Comparison of ENCODE assay signal across 11 cellular contexts in the genomic region with DNA sequence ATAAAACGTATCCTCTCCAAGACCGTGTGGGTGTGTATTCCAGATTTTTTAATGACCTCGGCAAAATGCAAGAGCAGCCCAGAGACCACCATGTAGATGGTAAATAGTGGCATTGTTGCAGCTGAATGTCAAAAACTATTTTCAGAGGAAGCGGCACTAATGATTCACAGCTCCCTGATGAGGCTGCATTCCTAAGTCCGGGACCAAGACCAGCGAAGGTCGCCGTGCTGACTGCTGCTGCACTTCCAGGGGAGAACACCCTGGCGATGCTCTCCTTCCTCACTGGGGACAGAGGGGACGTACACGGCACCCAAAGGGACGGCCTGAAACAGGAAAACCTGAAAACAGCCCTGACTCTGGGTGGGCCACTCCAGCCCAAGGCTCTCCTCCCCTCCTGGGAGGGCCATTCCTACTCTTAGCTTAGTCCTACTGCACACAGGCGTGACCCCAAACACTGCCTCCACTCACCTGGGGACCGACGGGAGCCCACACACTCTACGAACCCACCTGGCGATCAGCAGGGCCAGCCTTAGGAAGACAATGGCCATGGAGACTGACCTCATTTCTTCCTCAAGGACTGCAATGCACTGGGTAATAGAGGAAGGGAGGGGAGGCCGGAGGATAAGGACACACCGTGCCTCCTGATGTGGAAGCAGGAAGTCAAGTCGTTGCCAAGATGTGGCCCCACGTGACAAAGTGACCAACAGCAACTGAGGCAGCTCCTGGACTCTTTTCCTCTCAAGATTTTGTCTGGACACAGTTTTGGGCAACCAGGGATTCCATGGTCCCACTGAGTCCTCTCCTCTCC.
DNase-seq lines count a peak whose midpoint lies in the region; ATAC-seq and TF ChIP-seq lines count a peak whose summit lies in the region.
"Had no signal": no experiment of that assay in that cellular context is flagged by ENCODE, and none has a peak within 500 bp of the region (broad histone marks: within the 10 kb centered on the region; RNA-seq: fewer than 3 reads in every experiment).

No MANE protein-coding gene starts in this region.

- H4K20me1 ChIP-seq in smooth muscle cell (ENCODE audit: low read depth): peaks cover 99% of the 10 kb centered on the region

- peaks cover 94% of the 10 kb centered on the region for H3K79me2 ChIP-seq in smooth muscle cell (ENCODE audit: low read depth)

- peak overlapping the region; percentile 1 for H3K4me2 ChIP-seq in smooth muscle cell

- no peaks in the 10 kb centered on the region for H3K9me3 ChIP-seq in adipocyte (ENCODE audit: control insufficient read depth, low read length)
- no peaks in the 10 kb centered on the region for H3K9me3 ChIP-seq in smooth muscle cell (replicated peaks; ENCODE audit: low read depth)

- H3K9ac ChIP-seq in adipocyte (ENCODE audit: low read length) (peak overlapping the region; percentile 42), smooth muscle cell (ENCODE audit: low read depth) (no peak overlapping the region)

- no peak for ATAC-seq in GM21381 (IDR thresholded peaks at IDR 0.05; ENCODE audit: unreplicated experiment)
- ATAC-seq: stimulated activated naive CD8-positive, alpha-beta T cell treated with anti-CD3 and anti-CD28 coated beads, Interleukin-15, Interleukin-2, amounts not matched to agents 100 U/mL and 50 U/mL, for 24 hours had no signal

- no peaks in the 10 kb centered on the region for H3K36me3 ChIP-seq in adipocyte (ENCODE audit: control insufficient read depth, insufficient read depth, low read length, severe bottlenecking)
- no peaks in the 10 kb centered on the region for H3K36me3 ChIP-seq in smooth muscle cell (ENCODE audit: low read depth)

- TF ChIP-seq CTCF in smooth muscle cell (IDR thresholded peaks at IDR 0.05; ENCODE audit: borderline replicate concordance, insufficient read depth, poor library complexity, severe bottlenecking) (no peak), GM13976 (IDR thresholded peaks at IDR 0.05; ENCODE audit: borderline replicate concordance, control extremely low read depth, extremely low read depth, insufficient read depth, missing control alignments) (no peak), GM20000 (IDR thresholded peaks at IDR 0.05; ENCODE audit: extremely low read depth, missing control alignments) (no peak)

- no peaks in the 10 kb centered on the region for H3F3A ChIP-seq in smooth muscle cell (ENCODE audit: low read depth)

- H3K27ac ChIP-seq in smooth muscle cell (ENCODE audit: low read depth): no peak overlapping the region

- H3K4me1 ChIP-seq in adipocyte (ENCODE audit: control insufficient read depth, insufficient read depth, low read length) (peaks cover 47% of the 10 kb centered on the region), smooth muscle cell (ENCODE audit: low read depth) (no peaks in the 10 kb centered on the region)

- H3K4me3 ChIP-seq in adipocyte (ENCODE audit: low read length) (peak overlapping the region; percentile 57), smooth muscle cell (no peak overlapping the region)

- H2AFZ ChIP-seq in smooth muscle cell (ENCODE audit: low read depth): no peak overlapping the region

- H3K27me3 ChIP-seq in adipocyte (replicated peaks; ENCODE audit: control insufficient read depth, insufficient read depth, low read length): no peaks in the 10 kb centered on the region
- H3K27me3 ChIP-seq in smooth muscle cell (ENCODE audit: low read depth): no peaks in the 10 kb centered on the region

- 68% methylated on average over 21 of the region's 21 CpGs for WGBS in smooth muscle cell (ENCODE audit: low lambda C conversion rate)

- in situ Hi-C loops in GM13976 (cut with MboI; ENCODE audit: low sequenced_read_pairs, unreplicated experiment): no loop called here

- DNase-seq in EL: peak; percentile 62
- no peak for DNase-seq in adipocyte (ENCODE audit: low read depth)
- DNase-seq in iPS-NIHi7 (ENCODE audit: extremely low spot score): peak; percentile 35
- DNase-seq in smooth muscle cell (lab: John Stamatoyannopoulos, UW; ENCODE audit: unreplicated experiment): no peak
- DNase-seq in GM13976 (ENCODE audit: low spot score): no peak
- DNase-seq in KG1 (lab: John Stamatoyannopoulos, UW): no peak
- no peak for DNase-seq in GM20000 (ENCODE audit: low spot score)
- DNase-seq: activated CD4-positive, alpha-beta T cell treated with anti-CD3 and anti-CD28 coated beads, Interleukin-2, amount 50 U/mL, for 48 hours; NCI-H146; stimulated activated naive CD8-positive, alpha-beta T cell treated with anti-CD3 and anti-CD28 coated beads, Interleukin-15, Interleukin-2, amounts not matched to agents 100 U/mL and 50 U/mL, for 24 hours had no signal

Comparison
In these comparisons a context has a peak if more than half of its experiments do, and no peak if none do; other contexts are left out.
1. DNase-seq: peak in EL (single experiment) and iPS-NIHi7 (single experiment); none in adipocyte (single experiment), smooth muscle cell (single experiment), GM13976 (single experiment), KG1 (single experiment) and GM20000 (single experiment).